Comparison of ENCODE assay signal across 8 cellular contexts in genomic region chr19:35755550-35756371, GRCh38. TPM values are rescaled to one million over a fixed set of nuclear protein-coding genes. Genes with fewer than 3 reads are reported as not detected.
DNase-seq lines count a peak whose midpoint lies in the region; ATAC-seq and TF ChIP-seq lines count a peak whose summit lies in the region.

No MANE protein-coding gene starts in this region.

- H3K4me3 Mint-ChIP-seq in stimulated activated naive CD8-positive, alpha-beta T cell treated with anti-CD3 and anti-CD28 coated beads, Interleukin-15, amount 100 ng/mL, for 72 hours, result peak overlapping the region; percentile 75 to 94

- peak overlapping the region; percentile 79 for H3K4me3 ChIP-seq in coronary artery

- TF ChIP-seq CTCF in coronary artery (IDR thresholded peaks at IDR 0.05), result no peak

- H3K27ac ChIP-seq in coronary artery, result peak overlapping the region; percentile 100

- H3K27ac Mint-ChIP-seq in stimulated activated naive CD8-positive, alpha-beta T cell treated with anti-CD3 and anti-CD28 coated beads, Interleukin-15, amount 100 ng/mL, for 72 hours, result peak overlapping the region in 1 of 2 donors; percentile 35

- H3K27me3 Mint-ChIP-seq in stimulated activated naive CD8-positive, alpha-beta T cell treated with anti-CD3 and anti-CD28 coated beads, Interleukin-15, amount 100 ng/mL, for 72 hours, result peaks cover 13% of the 10 kb centered on the region

- DNase-seq in 8988T (peak; percentile 22), T-helper 9 cell (peak; percentile 38), coronary artery (ENCODE audit: low spot score) (peak; percentile 98), mesenteric fat pad (ENCODE audit: low spot score) (peak; percentile 97), NCI-H446 treated with DMSO at 0.1 percent for 48 hours (lab: John Stamatoyannopoulos, UW) (no peak), HK-2 (ENCODE audit: unreplicated experiment) (no peak), amygdala (lab: John Stamatoyannopoulos, UW) (no peak)
- peak; percentile 49 to 55 for DNase-seq in stimulated activated naive CD8-positive, alpha-beta T cell treated with anti-CD3 and anti-CD28 coated beads, Interleukin-15, amount 100 ng/mL, for 72 hours

- H3K4me1 Mint-ChIP-seq in stimulated activated naive CD8-positive, alpha-beta T cell treated with anti-CD3 and anti-CD28 coated beads, Interleukin-15, amount 100 ng/mL, for 72 hours, result peaks cover 43% of the 10 kb centered on the region

- no peak for ATAC-seq in stimulated activated naive CD8-positive, alpha-beta T cell treated with anti-CD3 and anti-CD28 coated beads, Interleukin-15, amount 100 ng/mL, for 72 hours

- no peaks in the 10 kb centered on the region for H3K9me3 Mint-ChIP-seq in stimulated activated naive CD8-positive, alpha-beta T cell treated with anti-CD3 and anti-CD28 coated beads, Interleukin-15, amount 100 ng/mL, for 72 hours

RNA-seq across cellular contexts. Expression of gene HSPB6, which starts 1.1 kb away (rescaled TPM):
- total RNA-seq in mesenteric fat pad, result 506 TPM

RNA-seq across cellular contexts. Expression of gene PROSER3, which starts 2.2 kb away (rescaled TPM):
- 16.6 TPM for total RNA-seq in mesenteric fat pad

RNA-seq across cellular contexts. Expression of gene LIN37, which starts 7.4 kb away (rescaled TPM):
- 12.9 TPM for total RNA-seq in mesenteric fat pad

RNA-seq across cellular contexts. Expression of gene PSENEN, which starts 10.3 kb away (rescaled TPM):
- total RNA-seq in mesenteric fat pad, result 66.8 TPM

RNA-seq across cellular contexts. Expression of gene U2AF1L4, which starts 10.5 kb away (rescaled TPM):
- total RNA-seq in mesenteric fat pad, result 12.8 TPM

Comparison
In these comparisons a context has a peak if more than half of its experiments do, and no peak if none do; other contexts are left out.
1. DNase-seq: peak in 8988T (single experiment), T-helper 9 cell (single experiment), coronary artery (single experiment), mesenteric fat pad (single experiment) and stimulated activated naive CD8-positive, alpha-beta T cell treated with anti-CD3 and anti-CD28 coated beads, Interleukin-15, amount 100 ng/mL, for 72 hours (2 of 2); none in NCI-H446 treated with DMSO at 0.1 percent for 48 hours (single experiment), HK-2 (single experiment) and amygdala (0 of 56).